16 cellular contexts compared by ENCODE assay signal in the genomic region with DNA sequence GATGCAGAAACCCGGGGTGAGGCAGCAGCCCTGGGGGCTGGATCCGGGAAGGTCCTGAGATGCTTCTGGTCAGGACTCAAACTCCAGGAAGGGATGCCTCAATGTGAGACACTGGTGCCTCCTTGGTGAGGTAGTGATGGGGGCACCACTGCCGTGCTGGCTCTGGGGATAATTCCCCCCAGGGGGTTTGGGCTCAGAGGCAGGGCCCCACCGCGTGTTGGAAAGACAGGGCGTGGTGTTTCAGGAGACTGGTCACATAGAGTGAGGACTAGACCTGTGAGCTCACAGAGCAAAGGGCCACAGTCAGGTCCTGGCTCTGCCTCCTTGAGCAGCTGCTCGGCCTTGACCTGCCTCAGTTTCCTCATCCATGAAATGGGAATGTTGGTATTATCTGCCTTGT.
A peak's percentile ranks its signal among the peaks of the same experiment; 100 is the strongest.
DNase-seq lines count a peak whose midpoint lies in the region; ATAC-seq and TF ChIP-seq lines count a peak whose summit lies in the region.
"Had no signal": no experiment of that assay in that cellular context is flagged by ENCODE, and none has a peak within 500 bp of the region (broad histone marks: within the 10 kb centered on the region; RNA-seq: fewer than 3 reads in every experiment).

No MANE protein-coding gene starts in this region.

- H4K5ac ChIP-seq in H9 (ENCODE audit: insufficient read length, low read depth, low read length) = no peak overlapping the region

- TF ChIP-seq EP300 in sigmoid colon (IDR thresholded peaks at IDR 0.05) = no peak

- no peak overlapping the region for H3K9ac ChIP-seq in H9 (ENCODE audit: extremely low read depth, insufficient read length, low read length)
- H3K9ac ChIP-seq: BLaER1 treated with 17β-estradiol and CSF1 and Interleukin-3, amounts not matched to agents 10 nM and 100 nM had no signal

- WGBS in H9 (ENCODE audit: extremely low coverage, insufficient read length, low lambda C conversion rate) = no CpG with 5 or more reads among the region's 7 CpGs
- whole genome bisulfite sequencing in sigmoid colon, 2 donors = 72 to 91% methylated on average over 7 of the region's 7 CpGs

- H2BK15ac ChIP-seq in H9 (ENCODE audit: low read depth, low read length) = no peak overlapping the region

- no peaks in the 10 kb centered on the region for H3K36me3 ChIP-seq in osteoblast (ENCODE audit: insufficient read depth, low read length)
- no peaks in the 10 kb centered on the region for H3K36me3 ChIP-seq in sigmoid colon
- H3K36me3 ChIP-seq: BLaER1 treated with 17β-estradiol and CSF1 and Interleukin-3, amounts not matched to agents 10 nM and 100 nM had no signal

- intact Hi-C loops in sigmoid colon (cut with DNase I) = no loop called here

- peaks cover 9% of the 10 kb centered on the region for H3K27me3 Mint-ChIP-seq in H9 (ENCODE audit: low read depth)
- H3K27me3 Mint-ChIP-seq: CD4-positive, CD25-positive, alpha-beta regulatory T cell had no signal

- H2BK120ac ChIP-seq in H9 (ENCODE audit: low read depth, low read length, poor library complexity, severe bottlenecking) = no peak overlapping the region

- H3K4me2 ChIP-seq in H9 (ENCODE audit: insufficient read depth, insufficient read length, low read length) (no peak overlapping the region), osteoblast (ENCODE audit: insufficient read depth, low read length) (no peak overlapping the region)

- DNase-seq in activated CD8-positive, alpha-beta memory T cell treated with anti-CD3 and anti-CD28 coated beads, Interleukin-2, amount 50 U/mL, for 48 hours = peak; percentile 15
- DNase-seq in activated CD8-positive, alpha-beta memory T cell treated with anti-CD3 and anti-CD28 coated beads, Interleukin-2, amount 50 U/mL, for 4 hours = no peak
- DNase-seq in H9 (peak; percentile 12), osteoblast (ENCODE audit: insufficient read length, low spot score, missing footprints) (peak; percentile 39), sigmoid colon (peak; percentile 11)
- no peak for DNase-seq in stimulated activated CD4-positive, alpha-beta T cell treated with anti-CD3 and anti-CD28 coated beads, Interleukin-2, amount 100 ng/mL, for 48 hours
- DNase-seq: 8988T; AML-193; CD4-positive, CD25-positive, alpha-beta regulatory T cell; DMS53; GF-D8 had no signal

- H3K56ac ChIP-seq in H9 (ENCODE audit: insufficient read length, low read depth, low read length) = no peak overlapping the region

- H4K20me1 ChIP-seq in H9 (ENCODE audit: control insufficient read depth, insufficient read depth, insufficient read length) (no peaks in the 10 kb centered on the region), osteoblast (ENCODE audit: insufficient read depth, low read length) (no peaks in the 10 kb centered on the region)
- H4K20me1 ChIP-seq: BLaER1 treated with 17β-estradiol and CSF1 and Interleukin-3, amounts not matched to agents 10 nM and 100 nM had no signal

- ATAC-seq in GM21529 (IDR thresholded peaks at IDR 0.05; ENCODE audit: unreplicated experiment) (no peak), GM19035 (IDR thresholded peaks at IDR 0.05; ENCODE audit: unreplicated experiment) (no peak)
- ATAC-seq: HCT116 had no signal

- H2AK5ac ChIP-seq in H9 (ENCODE audit: insufficient read length, low read length) = no peak overlapping the region

- H3K14ac ChIP-seq in H9 (ENCODE audit: insufficient read depth, low read length) = no peak overlapping the region

- H3K27me3 ChIP-seq in H9 (ENCODE audit: insufficient read depth, low read length) = no peaks in the 10 kb centered on the region; the same call in 1 of the 2 replicates
- no peaks in the 10 kb centered on the region for H3K27me3 ChIP-seq in osteoblast (ENCODE audit: insufficient read depth, low read length)
- no peaks in the 10 kb centered on the region for H3K27me3 ChIP-seq in sigmoid colon
- H3K27me3 ChIP-seq: BLaER1 treated with 17β-estradiol and CSF1 and Interleukin-3, amounts not matched to agents 10 nM and 100 nM had no signal

- H3K79me2 ChIP-seq in H9 (ENCODE audit: insufficient read depth, low read length) (no peaks in the 10 kb centered on the region), osteoblast (ENCODE audit: insufficient read depth, low read length) (no peaks in the 10 kb centered on the region)

- H3K79me1 ChIP-seq in H9 (ENCODE audit: insufficient read depth, low read depth, low read length, poor library complexity, severe bottlenecking) = no peaks in the 10 kb centered on the region

- no peak overlapping the region for H3K18ac ChIP-seq in H9 (ENCODE audit: insufficient read length, low read depth, low read length)

- H3K4ac ChIP-seq in H9 (ENCODE audit: low read depth, low read length) = no peak overlapping the region

- H3K4me1 ChIP-seq in H9 (ENCODE audit: insufficient read depth, low read length) (no peaks in the 10 kb centered on the region), osteoblast (ENCODE audit: insufficient read depth, low read length) (no peaks in the 10 kb centered on the region), sigmoid colon (no peaks in the 10 kb centered on the region)

- H2BK5ac ChIP-seq in H9 (ENCODE audit: insufficient read length, low read length) = no peak overlapping the region

- TF ChIP-seq CTCF in H9 (conservative IDR thresholded peaks at IDR 0.05) = no peak
- TF ChIP-seq CTCF in osteoblast (IDR thresholded peaks at IDR 0.05; ENCODE audit: extremely low read depth, low read depth, low read length) = no peak
- no peak for TF ChIP-seq CTCF in sigmoid colon (IDR thresholded peaks at IDR 0.05)

- H3K4me1 Mint-ChIP-seq in H9 = no peaks in the 10 kb centered on the region; a peak in 1 of 4 replicates
- H3K4me1 Mint-ChIP-seq: CD4-positive, CD25-positive, alpha-beta regulatory T cell had no signal

- H3K9me3 ChIP-seq in H9 (ENCODE audit: control insufficient read depth, low read depth, low read length) (no peaks in the 10 kb centered on the region), osteoblast (ENCODE audit: low read depth, low read length) (peaks cover 3% of the 10 kb centered on the region), sigmoid colon (no peaks in the 10 kb centered on the region)

- H3K36me3 Mint-ChIP-seq in H9 (ENCODE audit: insufficient read depth in 1 of 3, low read depth in 3 of 3) = peaks cover 0 to 1% (median 0%) of the 10 kb centered on the region in 3 experiments; a peak in 2 of 7 replicates
- H3K36me3 Mint-ChIP-seq: CD4-positive, CD25-positive, alpha-beta regulatory T cell had no signal

- no peak overlapping the region for H3K23ac ChIP-seq in H9 (ENCODE audit: insufficient read length, low read depth, low read length)

- H2AFZ ChIP-seq in H9 (ENCODE audit: low read length) (no peak overlapping the region), osteoblast (ENCODE audit: low read length) (no peak overlapping the region)

- H3K27ac Mint-ChIP-seq in H9 = no peak overlapping the region
- H3K27ac Mint-ChIP-seq: CD4-positive, CD25-positive, alpha-beta regulatory T cell had no signal

- no peak overlapping the region for H2BK20ac ChIP-seq in H9 (ENCODE audit: low read depth, low read length, poor library complexity, severe bottlenecking)

- no peaks in the 10 kb centered on the region for H3K23me2 ChIP-seq in H9 (ENCODE audit: insufficient read length, low read depth, low read length, poor library complexity, severe bottlenecking)

- H4K91ac ChIP-seq in H9 (ENCODE audit: insufficient read length, low read depth, low read length) = no peak overlapping the region

- H3K27ac ChIP-seq in H9 (ENCODE audit: insufficient read length, low read depth, low read length) (no peak overlapping the region), osteoblast (ENCODE audit: low read depth, low read length) (no peak overlapping the region), sigmoid colon (no peak overlapping the region)
- H3K27ac ChIP-seq: BLaER1 treated with 17β-estradiol and CSF1 and Interleukin-3, amounts not matched to agents 10 nM and 100 nM; HL-60 had no signal

- H3K4me3 ChIP-seq in osteoblast (ENCODE audit: insufficient read depth, low read length) = no peak overlapping the region
- H3K4me3 ChIP-seq in sigmoid colon = no peak overlapping the region
- H3K4me3 ChIP-seq: BLaER1 treated with 17β-estradiol and CSF1 and Interleukin-3, amounts not matched to agents 10 nM and 100 nM had no signal

- peaks cover 7 to 10% of the 10 kb centered on the region in 2 experiments for H3K9me3 Mint-ChIP-seq in H9
- H3K9me3 Mint-ChIP-seq: CD4-positive, CD25-positive, alpha-beta regulatory T cell had no signal

- no peak overlapping the region for H3T11ph ChIP-seq in H9 (ENCODE audit: low read length)

- TF ChIP-seq POLR2A in sigmoid colon (IDR thresholded peaks at IDR 0.05) = no peak

- no peak overlapping the region for H4K8ac ChIP-seq in H9 (replicated peaks; ENCODE audit: insufficient read length, low read depth, low read length)

- no peak overlapping the region for H3K4me3 Mint-ChIP-seq in H9
- H3K4me3 Mint-ChIP-seq: CD4-positive, CD25-positive, alpha-beta regulatory T cell had no signal

- no peak overlapping the region for H2BK12ac ChIP-seq in H9 (ENCODE audit: insufficient read length, low read depth, low read length)

Comparison
In these comparisons a context has a peak if more than half of its experiments do, and no peak if none do; other contexts are left out.
1. DNase-seq: peak in activated CD8-positive, alpha-beta memory T cell treated with anti-CD3 and anti-CD28 coated beads, Interleukin-2, amount 50 U/mL, for 48 hours (single experiment), H9 (single experiment), osteoblast (single experiment) and sigmoid colon (single experiment); none in activated CD8-positive, alpha-beta memory T cell treated with anti-CD3 and anti-CD28 coated beads, Interleukin-2, amount 50 U/mL, for 4 hours (single experiment) and stimulated activated CD4-positive, alpha-beta T cell treated with anti-CD3 and anti-CD28 coated beads, Interleukin-2, amount 100 ng/mL, for 48 hours (0 of 2).